In genomic region chr11:10405858-10406592, GRCh38 we compare ENCODE assay signal across 8 cellular contexts. TPM values are rescaled to one million over a fixed set of nuclear protein-coding genes. Genes with fewer than 3 reads are reported as not detected.
DNase-seq lines count a peak whose midpoint lies in the region; ATAC-seq and TF ChIP-seq lines count a peak whose summit lies in the region.

No MANE protein-coding gene starts in this region.

- no peaks in the 10 kb centered on the region for H3K36me3 ChIP-seq in mucosa of descending colon (ENCODE audit: low read depth)

- TF ChIP-seq CTCF in epithelial cell of esophagus (IDR thresholded peaks at IDR 0.05; ENCODE audit: insufficient read depth, low read depth, low read length, missing control alignments) = peak; percentile 77
- no peak for TF ChIP-seq CTCF in mucosa of descending colon (IDR thresholded peaks at IDR 0.05)

- no peaks in the 10 kb centered on the region for H3K4me1 ChIP-seq in mucosa of descending colon (ENCODE audit: low read depth)

- intact Hi-C loops in mucosa of descending colon (cut with DNase I, micrococcal nuclease) = loop anchor here (5.0 kb wide), 2 partner anchors 326 to 331 kb away; no protein-coding TSS in a partner anchor

- H3K9me3 ChIP-seq in mucosa of descending colon = no peaks in the 10 kb centered on the region

- DNase-seq in Daoy (ENCODE audit: low read depth) (peak; percentile 86), NCI-H524 treated with DMSO at 0.1 percent for 48 hours (lab: John Stamatoyannopoulos, UW) (peak; percentile 11), epithelial cell of esophagus (ENCODE audit: low read depth) (peak; percentile 91), mucosa of descending colon (peak in 1 of 3 donors; percentile 70)
- peak; percentile 15 for DNase-seq in activated CD4-positive, alpha-beta T cell treated with anti-CD3 and anti-CD28 coated beads, Interleukin-2, amount 50 U/mL, for 1 hour
- peak; percentile 37 to 38 for DNase-seq in stimulated activated CD8-positive, alpha-beta memory T cell treated with anti-CD3 and anti-CD28 coated beads, Interleukin-7, amount 100 ng/mL, for 4 hours (ENCODE audit: low read depth in 2 of 2)

- ATAC-seq in HG03460 (IDR thresholded peaks at IDR 0.05; ENCODE audit: unreplicated experiment) = peak; percentile 45
- peak; percentile 84 for ATAC-seq in mucosa of descending colon
- ATAC-seq in GM18861 (IDR thresholded peaks at IDR 0.05; ENCODE audit: unreplicated experiment) = no peak

- no peak overlapping the region for H3K4me3 ChIP-seq in epithelial cell of esophagus (ENCODE audit: low read length)
- H3K4me3 ChIP-seq in mucosa of descending colon = no peak overlapping the region

RNA-seq across cellular contexts. Expression of gene AMPD3, which starts 49.0 kb away (rescaled TPM):
- 1.3 and 2.0 TPM in 2 replicates for total RNA-seq in Daoy (2014; rRNA removed; shearing (Covaris generic))
- total RNA-seq in mucosa of descending colon = 10 to 100 TPM in 2 of 3 donors, 1 to 10 TPM in 1; 7.2 to 16.2 (median 10.6) TPM
